In the genomic region with DNA sequence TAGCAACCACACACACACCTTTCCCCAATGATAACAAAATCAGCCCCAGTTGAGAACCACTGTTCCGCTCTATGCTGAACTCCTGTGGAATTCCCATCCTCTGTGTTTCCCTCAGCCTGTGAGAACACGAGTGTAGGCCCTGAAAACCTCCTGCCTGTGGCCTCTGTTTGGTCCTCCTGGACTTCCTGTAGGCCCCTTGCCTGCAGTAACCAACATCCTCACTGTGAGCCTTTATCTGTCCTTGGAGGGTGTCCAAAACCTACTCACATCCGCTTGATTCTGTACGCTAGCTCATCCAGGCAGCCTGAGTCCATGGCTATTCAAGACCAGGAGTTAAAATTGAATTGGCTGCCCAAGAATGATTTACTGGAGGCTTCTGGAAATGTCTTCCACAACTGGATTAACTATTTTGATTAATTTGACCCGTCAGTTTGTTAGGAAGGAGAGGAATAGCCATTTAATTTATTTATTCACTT, we compare ENCODE assay signal across 12 cellular contexts.
DNase-seq lines count a peak whose midpoint lies in the region; ATAC-seq, FAIRE-seq and TF ChIP-seq lines count a peak whose summit lies in the region.
"Had no signal": no experiment of that assay in that cellular context is flagged by ENCODE, and none has a peak within 500 bp of the region (broad histone marks: within the 10 kb centered on the region; RNA-seq: fewer than 3 reads in every experiment).

No MANE protein-coding gene starts in this region.

- no TSS peak for BruUV-seq in HepG2 (replicated peaks; lab: Mats Ljungman, UMichigan)
- no TSS peak for BruUV-seq in OCI-LY7 (replicated peaks; lab: Mats Ljungman, UMichigan)

- H4K20me1 ChIP-seq in HepG2 (ENCODE audit: insufficient read depth, low read length) (no peaks in the 10 kb centered on the region), OCI-LY7 (ENCODE audit: insufficient read depth, low read length) (no peaks in the 10 kb centered on the region)

- ATAC-seq in HepG2, result peak; percentile 37; the same call in 1 of the 3 replicates
- no peak for ATAC-seq in HG02642 (IDR thresholded peaks at IDR 0.05; ENCODE audit: poor library complexity, unreplicated experiment)
- ATAC-seq in GM21528 (IDR thresholded peaks at IDR 0.05; ENCODE audit: low FRiP score, unreplicated experiment), result no peak
- no peak for ATAC-seq in activated CD4-positive, CD25-positive, alpha-beta regulatory T cell treated with anti-CD3 and anti-CD28 coated beads, Interleukin-2, amount 50 U/mL, for 24 hours

- intact Hi-C loops in HepG2 (cut with micrococcal nuclease; ENCODE audit: unreplicated experiment), result no loop called here
- intact Hi-C loops in OCI-LY7 (cut with micrococcal nuclease; ENCODE audit: unreplicated experiment), result no loop called here

- H3K4me1 ChIP-seq in BE2C, result peaks cover 13% of the 10 kb centered on the region
- H3K4me1 ChIP-seq in HepG2 (ENCODE audit: insufficient read depth, low read length), result peaks cover 21% of the 10 kb centered on the region
- no peaks in the 10 kb centered on the region for H3K4me1 ChIP-seq in OCI-LY7 (ENCODE audit: insufficient read depth, low read length, poor library complexity, severe bottlenecking)
- H3K4me1 ChIP-seq: prostate gland had no signal

- no peaks in the 10 kb centered on the region for H3K79me2 ChIP-seq in HepG2 (ENCODE audit: insufficient read depth, low read length)
- H3K79me2 ChIP-seq in OCI-LY7 (ENCODE audit: insufficient read depth, low read depth, low read length), result no peaks in the 10 kb centered on the region

- H2AFZ ChIP-seq in HepG2 (ENCODE audit: low read length) (no peak overlapping the region), OCI-LY7 (ENCODE audit: low read length) (no peak overlapping the region)

- H3K27ac ChIP-seq in brain microvascular endothelial cell, result peak overlapping the region; percentile 47
- H3K27ac ChIP-seq in HepG2 (ENCODE audit: extremely low read length, insufficient read depth, low read length), result no peak overlapping the region
- no peak overlapping the region for H3K27ac ChIP-seq in OCI-LY7 (ENCODE audit: low read depth, low read length, poor library complexity, severe bottlenecking)
- H3K27ac ChIP-seq: prostate gland had no signal

- no peak for TF ChIP-seq EP300 in HepG2 (IDR thresholded peaks at IDR 0.05; ENCODE audit: low read depth in 2 of 2, low read length in 2 of 2)
- TF ChIP-seq EP300 in HepG2 (CRISPR knock-in tag; IDR thresholded peaks at IDR 0.05; ENCODE audit: borderline replicate concordance), result no peak

- H3K36me3 ChIP-seq in BE2C (no peaks in the 10 kb centered on the region), brain microvascular endothelial cell (replicated peaks) (no peaks in the 10 kb centered on the region), HepG2 (replicated peaks in 1 of 2; ENCODE audit: control insufficient read depth in 1 of 2, insufficient read depth in 2 of 2, low read length in 2 of 2) (no peaks in the 10 kb centered on the region), OCI-LY7 (ENCODE audit: insufficient read depth, low read length) (no peaks in the 10 kb centered on the region)
- H3K36me3 ChIP-seq: prostate gland had no signal

- no peak for TF ChIP-seq RAD21 in HepG2 (CRISPR knock-in tag; IDR thresholded peaks at IDR 0.05)

- H3K9me2 ChIP-seq in OCI-LY7 (ENCODE audit: insufficient read depth, low read length), result no peaks in the 10 kb centered on the region

- in situ Hi-C loops in brain microvascular endothelial cell (cut with HindIII; ENCODE audit: low pct_ligation_motif_present, low sequenced_read_pairs), result no loop called here
- in situ Hi-C loops in HepG2 (cut with HindIII; ENCODE audit: extremely low pct_ligation_motif_present, low pct_unique_long_range_greater_than_20kb), result no loop called here

- H3K27me3 ChIP-seq in BE2C, result no peaks in the 10 kb centered on the region
- no peaks in the 10 kb centered on the region for H3K27me3 ChIP-seq in brain microvascular endothelial cell (replicated peaks)
- no peaks in the 10 kb centered on the region for H3K27me3 ChIP-seq in HepG2 (ENCODE audit: control insufficient read depth in 1 of 2, insufficient read depth in 2 of 2, low read length in 2 of 2)

- H3K9me3 ChIP-seq in BE2C (no peaks in the 10 kb centered on the region; the same call in 1 of the 2 replicates), HepG2 (ENCODE audit: low read length) (peaks cover 7% of the 10 kb centered on the region; the same call in 1 of the 2 replicates), OCI-LY7 (ENCODE audit: low read length) (no peaks in the 10 kb centered on the region)
- H3K9me3 ChIP-seq: prostate gland had no signal

- CTCF ChIA-PET in HepG2 (lab: Yijun Ruan, JAX; ENCODE audit: low intra/inter-chr PET ratio, low total read pairs) (no interaction called here), OCI-LY7 (lab: Charles Lee; ENCODE audit: unreplicated experiment) (no interaction called here)

- FAIRE-seq in HepG2 (lab: Jason Lieb, UNC), result no peak
- FAIRE-seq: endometrium had no signal

- TF ChIP-seq CTCF in BE2C (IDR thresholded peaks at IDR 0.05; ENCODE audit: low read depth, low read length) (no peak), brain microvascular endothelial cell (IDR thresholded peaks at IDR 0.05; ENCODE audit: low read depth, low read length, missing control alignments) (no peak), HepG2 (CRISPR knock-in tag; IDR thresholded peaks at IDR 0.05) (no peak), OCI-LY7 (conservative IDR thresholded peaks at IDR 0.05; ENCODE audit: low read length) (no peak)

- no peak overlapping the region for H3K9ac ChIP-seq in HepG2 (ENCODE audit: insufficient read depth, low read depth, low read length)

- TF ChIP-seq POLR2A in HepG2 (IDR thresholded peaks at IDR 0.05; ENCODE audit: insufficient read depth in 1 of 2, low read depth in 2 of 2, low read length in 2 of 2), result no peak

- DNase-seq in BE2C (peak; percentile 76), NCI-H1092 (lab: John Stamatoyannopoulos, UW) (peak; percentile 32), brain microvascular endothelial cell (peak; percentile 94), HepG2 (ENCODE audit: low spot score) (peak; percentile 59), OCI-LY7 (ENCODE audit: low spot score) (no peak)
- DNase-seq: activated CD4-positive, alpha-beta T cell treated with anti-CD3 and anti-CD28 coated beads, Interleukin-2, amount 50 U/mL, for 48 hours; NCI-H1436 treated with DMSO at 0.1 percent for 48 hours had no signal

- H3K4me3 ChIP-seq in BE2C (ENCODE audit: low read depth, low read length) (no peak overlapping the region), brain microvascular endothelial cell (ENCODE audit: low read depth, low read length) (no peak overlapping the region), HepG2 (replicated peaks in 1 of 3; ENCODE audit: insufficient read depth in 1 of 3, low read depth in 2 of 3, low read length in 3 of 3) (no peak overlapping the region), OCI-LY7 (ENCODE audit: low read depth, low read length, poor library complexity, severe bottlenecking) (no peak overlapping the region)
- H3K4me3 ChIP-seq: prostate gland had no signal

- 83% methylated on average over 5 of the region's 5 CpGs for WGBS in HepG2 (ENCODE audit: low lambda C conversion rate)

- H3K4me2 ChIP-seq in HepG2 (ENCODE audit: low read depth, low read length) (no peak overlapping the region), OCI-LY7 (ENCODE audit: low read length) (no peak overlapping the region)

- POLR2A ChIA-PET in HepG2 (lab: Yijun Ruan, JAX), result no interaction called here
- POLR2A ChIA-PET in OCI-LY7 (lab: Charles Lee), result interaction anchor here (0.7 kb wide), 1 partner anchor 15 kb away, joined by 3 read pairs; no protein-coding TSS in a partner anchor

TF ChIP-seq in HepG2, 621 proteins besides CTCF, POLR2A, EP300 and RAD21 (continues in another document):
- TF ChIP-seq AHDC1 (CRISPR knock-in tag; IDR thresholded peaks at IDR 0.05; ENCODE audit: borderline replicate concordance), result peak; percentile 27; the same call in 1 of the 2 replicates
- TF ChIP-seq KDM2A (CRISPR knock-in tag; IDR thresholded peaks at IDR 0.05; ENCODE audit: borderline replicate concordance, low read depth), result no peak
- peak; percentile 79 for TF ChIP-seq POGZ (CRISPR knock-in tag; IDR thresholded peaks at IDR 0.05)
